In genomic region chr2:1640301-1641135, GRCh38 we compare ENCODE assay signal across 13 cellular contexts.
"Had no signal": no experiment of that assay in that cellular context is flagged by ENCODE, and none has a peak within 500 bp of the region (broad histone marks: within the 10 kb centered on the region; RNA-seq: fewer than 3 reads in every experiment).

No MANE protein-coding gene starts in this region.

- H3K9me3 Mint-ChIP-seq: activated naive CD4-positive, alpha-beta T cell treated with anti-CD3 and anti-CD28 coated beads, Interleukin-2, amount 50 U/mL, for 24 hours; T-helper 2 cell treated with Interferon-gamma antibody and Interleukin-4, amounts not matched to agents 5 μg/mL and 100 μg/mL, for 36 hours had no signal

- H3K4me1 Mint-ChIP-seq: activated naive CD4-positive, alpha-beta T cell treated with anti-CD3 and anti-CD28 coated beads, Interleukin-2, amount 50 U/mL, for 24 hours had no signal

- H3K4me3 Mint-ChIP-seq: activated naive CD4-positive, alpha-beta T cell treated with anti-CD3 and anti-CD28 coated beads, Interleukin-2, amount 50 U/mL, for 24 hours; T-helper 2 cell treated with Interferon-gamma antibody and Interleukin-4, amounts not matched to agents 5 μg/mL and 100 μg/mL, for 36 hours had no signal

- ATAC-seq: body of pancreas, psoas muscle had no signal

- DNase-seq: activated CD4-positive, alpha-beta T cell treated with anti-CD3 and anti-CD28 coated beads, Interleukin-2, amount 50 U/mL, for 4 hours; activated CD4-positive, CD25-positive, alpha-beta regulatory T cell treated with anti-CD3 and anti-CD28 coated beads, Interleukin-2, amount 50 U/mL, for 72 hours; activated T-cell treated with anti-CD3 and anti-CD28 coated beads, Interleukin-2, amount 50 U/mL, for 1 hour; body of pancreas; left ventricle myocardium inferior; stimulated activated CD4-positive, alpha-beta T cell treated with anti-CD3 and anti-CD28 coated beads, Interleukin-12 subunit alpha, Interleukin-12 subunit beta, amount 100 ng/mL, for 4 hours; stimulated activated naive CD4-positive, alpha-beta T cell; SW 1271; upper lobe of left lung had no signal

- H3K36me3 Mint-ChIP-seq: activated naive CD4-positive, alpha-beta T cell treated with anti-CD3 and anti-CD28 coated beads, Interleukin-2, amount 50 U/mL, for 24 hours had no signal

- FAIRE-seq: endometrium had no signal

- H3K27ac Mint-ChIP-seq: activated naive CD4-positive, alpha-beta T cell treated with anti-CD3 and anti-CD28 coated beads, Interleukin-2, amount 50 U/mL, for 24 hours; T-helper 2 cell treated with Interferon-gamma antibody and Interleukin-4, amounts not matched to agents 5 μg/mL and 100 μg/mL, for 36 hours had no signal
